In the genomic region with DNA sequence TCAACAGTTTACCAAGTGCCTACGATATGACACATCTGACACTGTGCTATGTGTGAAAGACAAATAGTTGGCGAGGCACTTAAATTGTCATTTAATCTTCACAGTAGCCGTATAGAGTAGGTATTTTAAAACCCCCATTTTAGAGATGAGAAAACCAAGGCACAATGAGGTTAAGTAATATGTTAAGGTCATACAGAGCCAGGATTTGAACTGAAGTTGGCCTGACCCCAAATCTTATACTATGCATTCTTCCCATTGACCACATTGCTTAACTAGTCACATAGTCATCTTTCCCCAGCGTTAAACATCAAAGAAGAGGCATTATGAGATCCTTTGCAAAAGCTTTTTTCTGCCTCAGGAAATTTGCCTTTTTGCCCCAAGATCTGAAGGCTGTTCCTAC, we compare ENCODE assay signal across 26 cellular contexts. TPM values are rescaled to one million over a fixed set of nuclear protein-coding genes. Genes with fewer than 3 reads are reported as not detected.
DNase-seq lines count a peak whose midpoint lies in the region; ATAC-seq, FAIRE-seq and TF ChIP-seq lines count a peak whose summit lies in the region.
"Had no signal": no experiment of that assay in that cellular context is flagged by ENCODE, and none has a peak within 500 bp of the region (broad histone marks: within the 10 kb centered on the region; RNA-seq: fewer than 3 reads in every experiment).

No MANE protein-coding gene starts in this region.

- H3K9me3 ChIP-seq in HepG2 (ENCODE audit: low read length): no peaks in the 10 kb centered on the region
- H3K9me3 ChIP-seq in right lobe of liver: no peaks in the 10 kb centered on the region
- no peaks in the 10 kb centered on the region for H3K9me3 ChIP-seq in iPS-20b (ENCODE audit: insufficient read depth, low read depth, low read length)
- H3K9me3 ChIP-seq in naive thymus-derived CD4-positive, alpha-beta T cell (ENCODE audit: control insufficient read depth in 2 of 3, low read length in 3 of 3): no peaks in the 10 kb centered on the region
- H3K9me3 ChIP-seq: Caco-2, upper lobe of left lung had no signal

- H3K4me1 ChIP-seq in HepG2 (ENCODE audit: insufficient read depth, low read length) (peaks cover 95% of the 10 kb centered on the region), right lobe of liver (peaks cover 0 to 14% (median 0%) of the 10 kb centered on the region in 4 donors), iPS-20b (ENCODE audit: insufficient read depth, low read length) (peaks cover 30% of the 10 kb centered on the region)
- H3K4me1 ChIP-seq in naive thymus-derived CD4-positive, alpha-beta T cell (ENCODE audit: control insufficient read depth in 2 of 2, insufficient read depth in 2 of 2, low read length in 2 of 2): peaks cover 8 to 10% of the 10 kb centered on the region in 2 donors

- 90% methylated on average over 4 of the region's 4 CpGs for WGBS in HepG2 (ENCODE audit: low lambda C conversion rate)
- WGBS in right lobe of liver (ENCODE audit: insufficient coverage, low coverage, low lambda C conversion rate, missing lambda C conversion rate): 97% methylated on average over 4 of the region's 4 CpGs

- no peak overlapping the region for H3K4me3 Mint-ChIP-seq in naive thymus-derived CD4-positive, alpha-beta T cell
- H3K4me3 Mint-ChIP-seq: activated CD4-positive, alpha-beta T cell treated with anti-CD3 and anti-CD28 coated beads for 36 hours; activated naive CD8-positive, alpha-beta T cell; dendritic cell treated with granulocyte-macrophage colony-stimulating factor and Interleukin-4, amounts not matched to agents 40 ng/mL and 50 ng/mL, for 4 days; T-helper 17 cell had no signal

- ATAC-seq in HepG2 (no peak), right lobe of liver (no peak)
- no peak for ATAC-seq in naive thymus-derived CD4-positive, alpha-beta T cell
- ATAC-seq: activated CD4-positive, alpha-beta T cell treated with anti-CD3 and anti-CD28 coated beads for 36 hours; SK-N-SH treated with all-trans-retinoic acid at 6 μM for 48 hours; T-helper 17 cell had no signal

- H3K27ac Mint-ChIP-seq in naive thymus-derived CD4-positive, alpha-beta T cell: no peak overlapping the region
- H3K27ac Mint-ChIP-seq: activated CD4-positive, alpha-beta T cell treated with anti-CD3 and anti-CD28 coated beads for 36 hours; activated naive CD8-positive, alpha-beta T cell; dendritic cell treated with granulocyte-macrophage colony-stimulating factor and Interleukin-4, amounts not matched to agents 40 ng/mL and 50 ng/mL, for 4 days; T-helper 17 cell had no signal

- no peaks in the 10 kb centered on the region for H3K36me3 ChIP-seq in HepG2 (replicated peaks in 1 of 2; ENCODE audit: control insufficient read depth in 1 of 2, insufficient read depth in 2 of 2, low read length in 2 of 2)
- H3K36me3 ChIP-seq in right lobe of liver: no peaks in the 10 kb centered on the region
- no peaks in the 10 kb centered on the region for H3K36me3 ChIP-seq in iPS-20b (ENCODE audit: insufficient read depth, low read depth, low read length)
- H3K36me3 ChIP-seq in naive thymus-derived CD4-positive, alpha-beta T cell (ENCODE audit: control insufficient read depth in 2 of 3, insufficient read depth in 3 of 3, low read length in 3 of 3): no peaks in the 10 kb centered on the region
- H3K36me3 ChIP-seq: cardiac muscle cell, upper lobe of left lung had no signal

- FAIRE-seq in HepG2 (lab: Jason Lieb, UNC): no peak
- FAIRE-seq: endometrium, HTR-8/SVneo had no signal

- CTCF ChIA-PET in HepG2 (lab: Yijun Ruan, JAX; ENCODE audit: low intra/inter-chr PET ratio, low total read pairs): no interaction called here
- CTCF ChIA-PET in naive thymus-derived CD4-positive, alpha-beta T cell (lab: Charles Lee): no interaction called here

- peaks cover 11 to 22% (median 15%) of the 10 kb centered on the region in 5 donors for H3K27me3 Mint-ChIP-seq in naive thymus-derived CD4-positive, alpha-beta T cell

- H3K4me1 Mint-ChIP-seq in naive thymus-derived CD4-positive, alpha-beta T cell: peaks cover 14 to 25% (median 15%) of the 10 kb centered on the region in 7 donors

- TF ChIP-seq EP300 in HepG2 (IDR thresholded peaks at IDR 0.05; ENCODE audit: low read depth in 2 of 2, low read length in 2 of 2) (no peak), HepG2 (CRISPR knock-in tag; IDR thresholded peaks at IDR 0.05; ENCODE audit: borderline replicate concordance) (no peak)

- H3K27ac ChIP-seq in HepG2 (ENCODE audit: extremely low read length, insufficient read depth, low read length): no peak overlapping the region
- no peak overlapping the region for H3K27ac ChIP-seq in right lobe of liver
- peak overlapping the region; percentile 16 for H3K27ac ChIP-seq in iPS-20b (ENCODE audit: low read length)
- peak overlapping the region; percentile 83 for H3K27ac ChIP-seq in temporal lobe (ENCODE audit: low read depth, low read length)
- H3K27ac ChIP-seq in naive thymus-derived CD4-positive, alpha-beta T cell (ENCODE audit: low read depth, low read length): no peak overlapping the region
- H3K27ac ChIP-seq: C4-2B had no signal

- H3K36me3 Mint-ChIP-seq in naive thymus-derived CD4-positive, alpha-beta T cell: no peaks in the 10 kb centered on the region
- H3K36me3 Mint-ChIP-seq: activated naive CD8-positive, alpha-beta T cell had no signal

- no peak overlapping the region for H3K4me3 ChIP-seq in HepG2 (replicated peaks in 1 of 3; ENCODE audit: insufficient read depth in 1 of 3, low read depth in 2 of 3, low read length in 3 of 3)
- H3K4me3 ChIP-seq in right lobe of liver: no peak overlapping the region
- H3K4me3 ChIP-seq in choroid plexus epithelial cell (ENCODE audit: low read depth, low read length): no peak overlapping the region
- peak overlapping the region; percentile 84 for H3K4me3 ChIP-seq in iPS-20b (ENCODE audit: low read length)
- no peak overlapping the region for H3K4me3 ChIP-seq in naive thymus-derived CD4-positive, alpha-beta T cell (ENCODE audit: low read length)
- H3K4me3 ChIP-seq: cardiac muscle cell, upper lobe of left lung had no signal

- H2AFZ ChIP-seq in HepG2 (ENCODE audit: low read length): no peak overlapping the region

- H4K20me1 ChIP-seq in HepG2 (ENCODE audit: insufficient read depth, low read length): no peaks in the 10 kb centered on the region

- no peak overlapping the region for H3K4me2 ChIP-seq in HepG2 (ENCODE audit: low read depth, low read length)

- TF ChIP-seq RAD21 in HepG2 (CRISPR knock-in tag; IDR thresholded peaks at IDR 0.05): no peak

- peaks cover 18% of the 10 kb centered on the region for H3K79me2 ChIP-seq in HepG2 (ENCODE audit: insufficient read depth, low read length)

- no TSS peak for BruUV-seq in HepG2 (replicated peaks; lab: Mats Ljungman, UMichigan)

- H3K9me3 Mint-ChIP-seq in naive thymus-derived CD4-positive, alpha-beta T cell: no peaks in the 10 kb centered on the region
- H3K9me3 Mint-ChIP-seq: dendritic cell treated with granulocyte-macrophage colony-stimulating factor and Interleukin-4, amounts not matched to agents 40 ng/mL and 50 ng/mL, for 4 days had no signal

- DNase-seq in HepG2 (ENCODE audit: low spot score) (no peak), right lobe of liver (no peak), choroid plexus epithelial cell (ENCODE audit: low read depth) (peak; percentile 25), HuH-7 (ENCODE audit: low spot score) (no peak), ureter (ENCODE audit: low spot score) (no peak)
- DNase-seq in naive thymus-derived CD4-positive, alpha-beta T cell: no peak
- DNase-seq: ACHN; activated CD4-positive, alpha-beta T cell treated with anti-CD3 and anti-CD28 coated beads for 36 hours; activated T-cell treated with anti-CD3 and anti-CD28 coated beads for 4 hours; aorta; Caco-2; GDM1; mammary epithelial cell; MV-4-11; NCI-H146; T-helper 17 cell; upper lobe of left lung had no signal

- TF ChIP-seq CTCF in HepG2 (CRISPR knock-in tag; IDR thresholded peaks at IDR 0.05) (no peak), right lobe of liver (IDR thresholded peaks at IDR 0.05) (no peak), choroid plexus epithelial cell (conservative IDR thresholded peaks at IDR 0.05; ENCODE audit: low read depth, low read length) (no peak)

- intact Hi-C loops in HepG2 (cut with micrococcal nuclease; ENCODE audit: unreplicated experiment): no loop called here
- intact Hi-C loops in right lobe of liver (cut with DNase I): no loop called here
- intact Hi-C loops in naive thymus-derived CD4-positive, alpha-beta T cell (cut with micrococcal nuclease): loop anchor here in 1 of 2 donors (5.0 kb wide), 1 partner anchor 533 kb away; the partner anchor contains the start of gene DENND2D

- POLR2A ChIA-PET in HepG2 (lab: Yijun Ruan, JAX): no interaction called here
- POLR2A ChIA-PET in naive thymus-derived CD4-positive, alpha-beta T cell (lab: Charles Lee): interaction anchor here (0.9 kb wide), 1 partner anchor 21 kb away, joined by 3 read pairs; no protein-coding TSS in a partner anchor

- H3K9ac ChIP-seq in HepG2 (ENCODE audit: insufficient read depth, low read depth, low read length): no peak overlapping the region
- peak overlapping the region; percentile 49; the same call in 1 of the 2 replicates for H3K9ac ChIP-seq in iPS-20b (ENCODE audit: low read depth, low read length)

- TF ChIP-seq POLR2A in HepG2 (IDR thresholded peaks at IDR 0.05; ENCODE audit: insufficient read depth in 1 of 2, low read depth in 2 of 2, low read length in 2 of 2) (no peak), right lobe of liver (IDR thresholded peaks at IDR 0.05) (no peak)

- in situ Hi-C loops in HepG2 (cut with HindIII; ENCODE audit: extremely low pct_ligation_motif_present, low pct_unique_long_range_greater_than_20kb): no loop called here

- H3K27me3 ChIP-seq in HepG2 (ENCODE audit: control insufficient read depth in 1 of 2, insufficient read depth in 2 of 2, low read length in 2 of 2) (no peaks in the 10 kb centered on the region), right lobe of liver (peaks cover 0 to under 1% of the 10 kb centered on the region in 2 donors), iPS-20b (ENCODE audit: insufficient read depth, low read length) (peaks cover 15% of the 10 kb centered on the region)
- H3K27me3 ChIP-seq in naive thymus-derived CD4-positive, alpha-beta T cell (ENCODE audit: control insufficient read depth in 2 of 2, insufficient read depth in 2 of 2, low read length in 2 of 2): peaks cover 6 to 12% of the 10 kb centered on the region in 2 donors
- H3K27me3 ChIP-seq: cardiac muscle cell, upper lobe of left lung had no signal

RNA-seq across cellular contexts. Expression of gene INKA2, which starts 3.9 kb away (rescaled TPM):
- 4.6 and 6.1 TPM in 2 replicates for total RNA-seq in HepG2 (2016; rRNA removed; fragmentation: Illumina TruSeq; extraction: Trizol)
- 0.61 and 1.2 TPM in 2 replicates for total RNA-seq in HepG2 (2016; cell fraction: cytosol; rRNA removed; fragmentation: Illumina TruSeq; extraction: Trizol; ENCODE audit: low read depth)
- total RNA-seq in HepG2 (2016; cell fraction: insoluble cytoplasmic fraction; rRNA removed; fragmentation: Illumina TruSeq; extraction: Trizol): 4.0 and 4.3 TPM in 2 replicates
- 2.5 and 2.9 TPM in 2 replicates for total RNA-seq in HepG2 (2016; cell fraction: membrane; rRNA removed; fragmentation: Illumina TruSeq; extraction: Trizol)
- 4.0 and 4.7 TPM in 2 replicates for total RNA-seq in HepG2 (2016; cell fraction: nucleus; rRNA removed; fragmentation: Illumina TruSeq; extraction: Trizol)
- polyA plus RNA-seq in HepG2 (2011; rRNA removed): 2.6 TPM in 2 replicates
- 1.3 TPM in 2 replicates for polyA plus RNA-seq in HepG2 (2011; cell fraction: cytosol; rRNA removed)
- polyA plus RNA-seq in HepG2 (2011; cell fraction: nucleus; rRNA removed): 2.5 and 3.6 TPM in 2 replicates
- polyA plus RNA-seq in HepG2 (2012): 1.7 and 2.4 TPM in 2 replicates
- polyA plus RNA-seq in HepG2 (2016; cell fraction: cytosol; fragmentation: Illumina TruSeq; extraction: Trizol; ENCODE audit: low read depth): 0.77 and 1.1 TPM in 2 replicates
- polyA plus RNA-seq in HepG2 (2016; cell fraction: insoluble cytoplasmic fraction; fragmentation: Illumina TruSeq; extraction: Trizol; ENCODE audit: low read depth): 2.2 and 3.8 TPM in 2 replicates
- polyA plus RNA-seq in HepG2 (2016; cell fraction: membrane; fragmentation: Illumina TruSeq; extraction: Trizol; ENCODE audit: low read depth): 1.9 and 2.0 TPM in 2 replicates
- polyA plus RNA-seq in HepG2 (2016; cell fraction: nucleus; fragmentation: Illumina TruSeq; extraction: Trizol; ENCODE audit: insufficient read depth, low read depth): 6.2 and 10.3 TPM in 2 replicates
- polyA minus RNA-seq in HepG2 (2011; rRNA and poly(A)+ RNA removed; ENCODE audit: low replicate concordance): 4.9 and 8.9 TPM in 2 replicates
- 1.6 TPM in 1 of 2 replicates, not detected in the other for polyA minus RNA-seq in HepG2 (2011; cell fraction: cytosol; rRNA and poly(A)+ RNA removed)
- 6.2 and 9.3 TPM in 2 replicates for polyA minus RNA-seq in HepG2 (2011; cell fraction: nucleus; rRNA and poly(A)+ RNA removed)
- total RNA-seq in right lobe of liver: 1 to 10 TPM in 4 of 6 experiments, under 1 TPM in 2; 0.43 to 2.2 (median 1.4) TPM
- 2.7 TPM for total RNA-seq in temporal lobe
- total RNA-seq in ureter: 5.7 TPM
- total RNA-seq in naive thymus-derived CD4-positive, alpha-beta T cell: 1 to 10 TPM in 2 of 5 experiments, under 1 TPM in 1, not detected in 2; 0.94 to 5.6 (median 2.3) TPM
- polyA plus RNA-seq in naive thymus-derived CD4-positive, alpha-beta T cell: not detected

RNA-seq across cellular contexts. Expression of gene DDX20, which starts 20.4 kb away (rescaled TPM):
- total RNA-seq in HepG2 (2016; rRNA removed; fragmentation: Illumina TruSeq; extraction: Trizol) (14.3 and 20.0 TPM in 2 replicates), right lobe of liver (10 to 100 TPM in 2 of 6 experiments, 1 to 10 TPM in 4; 3.9 to 11.6 (median 5.1) TPM), temporal lobe (17.0 TPM), ureter (18.4 TPM)
- total RNA-seq in HepG2 (2016; cell fraction: cytosol; rRNA removed; fragmentation: Illumina TruSeq; extraction: Trizol; ENCODE audit: low read depth): 1.8 and 2.2 TPM in 2 replicates
- total RNA-seq in HepG2 (2016; cell fraction: insoluble cytoplasmic fraction; rRNA removed; fragmentation: Illumina TruSeq; extraction: Trizol): 13.8 and 19.4 TPM in 2 replicates
- total RNA-seq in HepG2 (2016; cell fraction: membrane; rRNA removed; fragmentation: Illumina TruSeq; extraction: Trizol): 5.0 and 6.5 TPM in 2 replicates
- total RNA-seq in HepG2 (2016; cell fraction: nucleus; rRNA removed; fragmentation: Illumina TruSeq; extraction: Trizol): 13.8 TPM in 2 replicates
- polyA plus RNA-seq in HepG2 (2011; rRNA removed): 3.2 and 4.0 TPM in 2 replicates
- polyA plus RNA-seq in HepG2 (2011; cell fraction: cytosol; rRNA removed): 1.7 and 2.4 TPM in 2 replicates
- polyA plus RNA-seq in HepG2 (2011; cell fraction: nucleus; rRNA removed): 4.0 and 5.2 TPM in 2 replicates
- polyA plus RNA-seq in HepG2 (2012): 4.6 and 6.6 TPM in 2 replicates
- 0.71 and 0.80 TPM in 2 replicates for polyA plus RNA-seq in HepG2 (2016; cell fraction: cytosol; fragmentation: Illumina TruSeq; extraction: Trizol; ENCODE audit: low read depth)
- 13.4 and 14.2 TPM in 2 replicates for polyA plus RNA-seq in HepG2 (2016; cell fraction: insoluble cytoplasmic fraction; fragmentation: Illumina TruSeq; extraction: Trizol; ENCODE audit: low read depth)
- 1.7 and 2.0 TPM in 2 replicates for polyA plus RNA-seq in HepG2 (2016; cell fraction: membrane; fragmentation: Illumina TruSeq; extraction: Trizol; ENCODE audit: low read depth)
- 14.9 and 15.2 TPM in 2 replicates for polyA plus RNA-seq in HepG2 (2016; cell fraction: nucleus; fragmentation: Illumina TruSeq; extraction: Trizol; ENCODE audit: insufficient read depth, low read depth)
- 5.0 and 17.2 TPM in 2 replicates for polyA minus RNA-seq in HepG2 (2011; rRNA and poly(A)+ RNA removed; ENCODE audit: low replicate concordance)
- 4.1 and 4.2 TPM in 2 replicates for polyA minus RNA-seq in HepG2 (2011; cell fraction: cytosol; rRNA and poly(A)+ RNA removed)
- 15.5 and 16.4 TPM in 2 replicates for polyA minus RNA-seq in HepG2 (2011; cell fraction: nucleus; rRNA and poly(A)+ RNA removed)
- total RNA-seq in naive thymus-derived CD4-positive, alpha-beta T cell: 10 to 100 TPM; 12.7 to 27.0 (median 18.7) TPM
- polyA plus RNA-seq in naive thymus-derived CD4-positive, alpha-beta T cell: 10 to 100 TPM; 11.6 to 20.7 TPM

Comparison
In these comparisons a context has a peak if more than half of its experiments do, and no peak if none do; other contexts are left out.
1. H3K27ac ChIP-seq: peak in iPS-20b (single experiment) and temporal lobe (single experiment); none in HepG2 (single experiment), right lobe of liver (0 of 3) and naive thymus-derived CD4-positive, alpha-beta T cell (single experiment).